ENCODE assay signal across 24 cellular contexts in genomic region chr14:23102801-23103200, GRCh38.
A peak's percentile ranks its signal among the peaks of the same experiment; 100 is the strongest.
DNase-seq lines count a peak whose midpoint lies in the region; ATAC-seq and TF ChIP-seq lines count a peak whose summit lies in the region.
"Had no signal": no experiment of that assay in that cellular context is flagged by ENCODE, and none has a peak within 500 bp of the region (broad histone marks: within the 10 kb centered on the region; RNA-seq: fewer than 3 reads in every experiment).

No MANE protein-coding gene starts in this region.

- intact Hi-C loops in dendritic cell treated with granulocyte-macrophage colony-stimulating factor and Interleukin-4, amounts not matched to agents 40 ng/mL and 50 ng/mL, for 4 days (cut with micrococcal nuclease), result no loop called here

- no peaks in the 10 kb centered on the region for H3K27me3 Mint-ChIP-seq in dendritic cell treated with granulocyte-macrophage colony-stimulating factor and Interleukin-4, amounts not matched to agents 40 ng/mL and 50 ng/mL, for 4 days
- H3K27me3 Mint-ChIP-seq in effector memory CD8-positive, alpha-beta T cell, result peaks cover 9 to 15% of the 10 kb centered on the region in 2 donors
- H3K27me3 Mint-ChIP-seq: B cell had no signal

- no peak for ATAC-seq in effector memory CD8-positive, alpha-beta T cell (replicated peaks)
- ATAC-seq: CD8-positive, alpha-beta T cell; PC-3 had no signal

- peaks cover 14% of the 10 kb centered on the region for H3K36me3 ChIP-seq in neutrophil

- no peaks in the 10 kb centered on the region for H3K9me3 Mint-ChIP-seq in dendritic cell treated with granulocyte-macrophage colony-stimulating factor and Interleukin-4, amounts not matched to agents 40 ng/mL and 50 ng/mL, for 4 days
- no peaks in the 10 kb centered on the region for H3K9me3 Mint-ChIP-seq in effector memory CD8-positive, alpha-beta T cell
- H3K9me3 Mint-ChIP-seq: CD8-positive, alpha-beta T cell had no signal

- DNase-seq in substantia nigra (lab: John Stamatoyannopoulos, UW) (peak in 21 of 49 donors; percentile 10 to 59 (median 29)), NCI-H524 (lab: John Stamatoyannopoulos, UW) (no peak), DMS153 (lab: John Stamatoyannopoulos, UW) (no peak), NCI-H526 treated with DMSO at 0.1 percent for 48 hours (lab: John Stamatoyannopoulos, UW) (no peak)
- DNase-seq in effector memory CD8-positive, alpha-beta T cell, result no peak
- DNase-seq: Caco-2; CD8-positive, alpha-beta T cell; DMS79 treated with DMSO at 0.1 percent for 48 hours; GF-D8; KBM-7; MG63; NCI-H1105 treated with DMSO at 0.1 percent for 48 hours; NCI-H146; NCI-H1930; NCI-H2107; NCI-H524 treated with DMSO at 0.1 percent for 48 hours; NCI-H82; NK-92 treated with Interleukin-12 subunit alpha and Interleukin-12 subunit beta, amount 100 ng/mL, for 24 hours; PC-3 had no signal

- H3K27me3 ChIP-seq in neutrophil, result no peaks in the 10 kb centered on the region
- H3K27me3 ChIP-seq: MG63 had no signal

- peak overlapping the region; percentile 49 for H3K27ac ChIP-seq in angular gyrus (ENCODE audit: low read depth, low read length)
- peak overlapping the region; percentile 55 for H3K27ac ChIP-seq in neutrophil
- H3K27ac ChIP-seq in substantia nigra (ENCODE audit: low read depth, low read length, poor library complexity, severe bottlenecking), result peak overlapping the region; percentile 35
- H3K27ac ChIP-seq: C4-2B had no signal

- H3K4me3 ChIP-seq in neutrophil (ENCODE audit: low read depth in 1 of 2, low read length in 1 of 2), result no peak overlapping the region
- H3K4me3 ChIP-seq: MG63 had no signal

- no peak overlapping the region for H3K4me3 Mint-ChIP-seq in dendritic cell treated with granulocyte-macrophage colony-stimulating factor and Interleukin-4, amounts not matched to agents 40 ng/mL and 50 ng/mL, for 4 days
- H3K4me3 Mint-ChIP-seq in effector memory CD8-positive, alpha-beta T cell, result no peak overlapping the region
- H3K4me3 Mint-ChIP-seq: B cell; CD8-positive, alpha-beta T cell had no signal

- H3K36me3 Mint-ChIP-seq in dendritic cell treated with granulocyte-macrophage colony-stimulating factor and Interleukin-4, amounts not matched to agents 40 ng/mL and 50 ng/mL, for 4 days (ENCODE audit: low read depth), result no peaks in the 10 kb centered on the region
- H3K36me3 Mint-ChIP-seq in effector memory CD8-positive, alpha-beta T cell (ENCODE audit: insufficient read depth), result peaks cover 7% of the 10 kb centered on the region

- no peaks in the 10 kb centered on the region for H3K9me3 ChIP-seq in neutrophil
- H3K9me3 ChIP-seq: Caco-2, MG63 had no signal

- no peak for TF ChIP-seq CTCF in neutrophil (IDR thresholded peaks at IDR 0.05)

- H3K4me1 ChIP-seq in neutrophil (ENCODE audit: control insufficient read depth in 1 of 2, insufficient read depth in 1 of 2, low read depth in 1 of 2, low read length in 1 of 2), result peaks cover 14 to 20% of the 10 kb centered on the region in 2 experiments

- peaks cover 78% of the 10 kb centered on the region for H3K4me1 Mint-ChIP-seq in dendritic cell treated with granulocyte-macrophage colony-stimulating factor and Interleukin-4, amounts not matched to agents 40 ng/mL and 50 ng/mL, for 4 days (ENCODE audit: low read depth)
- peaks cover 0 to 5% of the 10 kb centered on the region in 2 donors for H3K4me1 Mint-ChIP-seq in effector memory CD8-positive, alpha-beta T cell (ENCODE audit: low read depth in 2 of 2)

- H3K27ac Mint-ChIP-seq in dendritic cell treated with granulocyte-macrophage colony-stimulating factor and Interleukin-4, amounts not matched to agents 40 ng/mL and 50 ng/mL, for 4 days, result peak overlapping the region; percentile 66
- H3K27ac Mint-ChIP-seq in effector memory CD8-positive, alpha-beta T cell, result no peak overlapping the region
- H3K27ac Mint-ChIP-seq: B cell; CD8-positive, alpha-beta T cell had no signal
